1 cellular context compared by ENCODE assay signal in the genomic region with DNA sequence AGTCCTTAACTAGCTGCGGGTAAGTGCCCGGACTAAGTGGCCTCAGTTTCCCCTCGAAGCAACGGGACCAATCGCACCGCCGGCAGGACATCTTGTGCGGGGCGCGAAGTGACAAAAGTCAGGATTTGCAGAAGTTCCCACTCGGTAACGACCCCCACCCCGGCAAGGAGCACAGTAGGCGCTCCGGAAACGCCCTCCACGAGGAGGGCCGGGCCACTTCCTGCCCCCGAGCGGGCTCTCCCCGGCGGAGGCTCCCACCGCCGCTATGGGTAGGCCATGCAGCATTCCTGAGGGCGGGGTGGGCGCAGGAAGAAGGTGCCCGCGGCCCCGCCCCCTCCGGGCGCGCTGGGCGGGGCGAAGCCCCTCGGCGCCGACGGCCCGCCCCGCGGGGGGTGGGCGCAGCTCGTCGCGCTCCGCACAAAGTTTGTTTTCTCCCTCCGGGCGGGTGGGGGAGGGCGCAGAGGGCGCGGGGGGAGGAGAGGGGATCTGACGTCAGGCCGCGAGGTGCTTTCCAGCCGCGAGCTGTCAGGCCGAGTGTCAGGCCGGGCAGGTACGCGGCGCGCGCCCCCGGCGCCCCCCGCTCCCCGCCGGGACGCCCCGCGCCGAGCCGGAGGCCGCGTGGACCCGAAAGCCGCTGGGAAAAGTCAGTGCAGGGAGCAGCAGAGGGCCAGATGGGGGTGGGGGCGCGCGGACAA.
TF ChIP-seq lines count a peak whose summit lies in the region.

Gene TGIF2, plus strand, starts transcription at position 495 of the 695 bp plus-strand sequence. CDS start 5,178 bp downstream, outside the sequence.

TF ChIP-seq in endothelial cell of umbilical vein, 7 proteins besides CTCF, POLR2A, EP300 and RAD21 (continued from another document):
- TF ChIP-seq JUN (IDR thresholded peaks at IDR 0.05; ENCODE audit: borderline replicate concordance, insufficient read depth, insufficient read length, low read depth) (no peak), EZH2 (IDR thresholded peaks at IDR 0.05; ENCODE audit: borderline replicate concordance, low read depth, low read length, severe bottlenecking) (no peak), MYC (IDR thresholded peaks at IDR 0.05; ENCODE audit: low read depth, low read length) (no peak)
TF ChIP-seq in endothelial cell of umbilical vein: peak in this region for 1.
